8 cellular contexts compared by ENCODE assay signal in the genomic region with DNA sequence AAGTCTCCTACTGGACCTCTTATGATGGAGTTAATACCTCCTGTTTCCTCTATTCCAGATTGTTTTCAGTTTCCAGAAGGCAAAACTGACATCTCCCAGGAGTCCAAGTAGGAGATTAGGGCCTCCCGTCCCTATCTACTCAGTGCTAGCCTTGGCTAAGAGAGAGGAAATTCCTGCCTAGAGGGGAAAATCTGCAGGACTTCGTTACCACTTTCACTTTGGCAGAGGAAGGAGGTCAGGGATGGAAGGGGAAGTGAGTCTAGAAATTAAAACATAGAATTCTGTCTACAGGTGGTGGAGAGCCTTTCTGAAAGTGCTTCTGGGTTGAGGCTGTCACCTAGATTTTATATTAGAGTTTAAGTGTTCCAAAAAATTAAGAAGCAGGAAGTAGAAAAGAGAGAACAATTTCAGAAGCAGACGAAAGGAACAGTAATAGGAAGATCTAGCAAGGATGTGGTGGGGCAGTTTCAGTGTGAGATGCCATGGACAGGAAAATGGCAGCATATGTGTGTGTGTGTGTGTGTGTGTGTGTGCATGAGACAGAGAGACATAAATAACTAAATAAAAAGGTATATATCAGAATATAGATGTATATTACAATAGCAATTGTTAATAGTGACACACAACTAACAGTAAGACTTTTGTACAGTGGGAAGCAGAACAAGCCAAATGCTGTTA. TPM values are rescaled to one million over a fixed set of nuclear protein-coding genes. Genes with fewer than 3 reads are reported as not detected.
A peak's percentile ranks its signal among the peaks of the same experiment; 100 is the strongest.
DNase-seq lines count a peak whose midpoint lies in the region; ATAC-seq and TF ChIP-seq lines count a peak whose summit lies in the region.
"Had no signal": no experiment of that assay in that cellular context is flagged by ENCODE, and none has a peak within 500 bp of the region (broad histone marks: within the 10 kb centered on the region; RNA-seq: fewer than 3 reads in every experiment).

No MANE protein-coding gene starts in this region.

- DNase-seq in heart left ventricle (no peak), left ventricle myocardium superior (no peak), cardiac fibroblast (ENCODE audit: low read depth in 2 of 2) (peak; percentile 12 to 67), ureter (ENCODE audit: low spot score) (no peak)
- peak; percentile 9 to 37 for DNase-seq in stimulated activated naive CD8-positive, alpha-beta T cell treated with anti-CD3 and anti-CD28 coated beads, Interleukin-15, amount 100 ng/mL, for 72 hours
- DNase-seq: pancreas, thyroid gland had no signal

- TF ChIP-seq CTCF in heart left ventricle (IDR thresholded peaks at IDR 0.05) (no peak), cardiac fibroblast (IDR thresholded peaks at IDR 0.05; ENCODE audit: low read depth, low read length) (no peak)

- WGBS in heart left ventricle, 4 donors = 10 to 14% (median 11%) methylated on average over 3 of the region's 3 CpGs

- no peaks in the 10 kb centered on the region for H3K27me3 Mint-ChIP-seq in stimulated activated naive CD8-positive, alpha-beta T cell treated with anti-CD3 and anti-CD28 coated beads, Interleukin-15, amount 100 ng/mL, for 72 hours

- peak overlapping the region in 9 of 12 donors; percentile 9 to 35 (median 31) for H3K4me3 ChIP-seq in heart left ventricle
- H3K4me3 ChIP-seq in cardiac fibroblast (replicated peaks in 1 of 2; ENCODE audit: low read depth in 2 of 2, low read length in 2 of 2) = peak overlapping the region in 1 of 2 donors; percentile 9
- H3K4me3 ChIP-seq: pancreas, thyroid gland had no signal

- peaks cover 0 to 35% (median 17%) of the 10 kb centered on the region in 12 donors for H3K4me1 ChIP-seq in heart left ventricle

- peaks cover 0 to 1% (median 0%) of the 10 kb centered on the region in 9 donors for H3K27me3 ChIP-seq in heart left ventricle
- H3K27me3 ChIP-seq: pancreas, thyroid gland had no signal

- no peak for ATAC-seq in heart left ventricle
- no peak for ATAC-seq in left ventricle myocardium superior
- ATAC-seq in stimulated activated naive CD8-positive, alpha-beta T cell treated with anti-CD3 and anti-CD28 coated beads, Interleukin-15, amount 100 ng/mL, for 72 hours = no peak
- ATAC-seq in HG02840 (IDR thresholded peaks at IDR 0.05; ENCODE audit: low FRiP score, unreplicated experiment) = no peak
- ATAC-seq: pancreas had no signal

- peaks cover 7 to 9% of the 10 kb centered on the region in 2 donors for H3K9me3 Mint-ChIP-seq in stimulated activated naive CD8-positive, alpha-beta T cell treated with anti-CD3 and anti-CD28 coated beads, Interleukin-15, amount 100 ng/mL, for 72 hours

- no peaks in the 10 kb centered on the region for H3K9me3 ChIP-seq in heart left ventricle
- H3K9me3 ChIP-seq: pancreas, thyroid gland had no signal

- no peaks in the 10 kb centered on the region for H3K36me3 ChIP-seq in heart left ventricle
- H3K36me3 ChIP-seq: thyroid gland had no signal

- peak overlapping the region; percentile 85 to 93 for H3K27ac Mint-ChIP-seq in stimulated activated naive CD8-positive, alpha-beta T cell treated with anti-CD3 and anti-CD28 coated beads, Interleukin-15, amount 100 ng/mL, for 72 hours

- no peak for TF ChIP-seq POLR2A in heart left ventricle (IDR thresholded peaks at IDR 0.05)

- peak overlapping the region; percentile 70 to 76 for H3K4me3 Mint-ChIP-seq in stimulated activated naive CD8-positive, alpha-beta T cell treated with anti-CD3 and anti-CD28 coated beads, Interleukin-15, amount 100 ng/mL, for 72 hours

- H3K4me1 Mint-ChIP-seq in stimulated activated naive CD8-positive, alpha-beta T cell treated with anti-CD3 and anti-CD28 coated beads, Interleukin-15, amount 100 ng/mL, for 72 hours = peaks cover 36% of the 10 kb centered on the region

- intact Hi-C loops in heart left ventricle (cut with DNase I) (no loop called here), left ventricle myocardium superior (cut with micrococcal nuclease) (no loop called here)

- peak overlapping the region in 10 of 12 donors; percentile 43 to 74 (median 64) for H3K27ac ChIP-seq in heart left ventricle
- H3K27ac ChIP-seq: pancreas, thyroid gland had no signal

RNA-seq across cellular contexts. Expression of gene TRIM68, which starts 2.4 kb away (rescaled TPM):
- total RNA-seq in heart left ventricle (10 to 100 TPM in 5 of 9 donors, 1 to 10 TPM in 4; 7.5 to 14.1 (median 10.2) TPM), left ventricle myocardium superior (10.6 TPM), ureter (28.9 TPM)
- polyA plus RNA-seq in heart left ventricle = 1 to 10 TPM; 3.8 to 8.3 TPM

RNA-seq across cellular contexts. Expression of gene OR52I1, which starts 16.6 kb away (rescaled TPM):
- total RNA-seq in heart left ventricle (not detected), left ventricle myocardium superior (not detected), ureter (not detected)
- not detected for polyA plus RNA-seq in heart left ventricle
- total RNA-seq: pancreas, thyroid gland had no signal
- polyA plus RNA-seq: pancreas had no signal

RNA-seq across cellular contexts. Expression of gene OR51D1, which starts 26.9 kb away (rescaled TPM):
- total RNA-seq in heart left ventricle (not detected), left ventricle myocardium superior (not detected), ureter (not detected)
- polyA plus RNA-seq in heart left ventricle = not detected
- total RNA-seq: pancreas, thyroid gland had no signal
- polyA plus RNA-seq: pancreas had no signal

RNA-seq across cellular contexts. Expression of gene OR52I2, which starts 28.9 kb away (rescaled TPM):
- total RNA-seq in heart left ventricle = not detected
- not detected for polyA plus RNA-seq in heart left ventricle
- not detected for total RNA-seq in left ventricle myocardium superior
- not detected for total RNA-seq in ureter
- total RNA-seq: pancreas, thyroid gland had no signal
- polyA plus RNA-seq: pancreas had no signal

RNA-seq across cellular contexts. Expression of gene OR51E1, which starts 33.4 kb away (rescaled TPM):
- total RNA-seq in heart left ventricle = 1 to 10 TPM in 8 of 9 donors, under 1 TPM in 1; 0.69 to 4.3 (median 2.2) TPM
- 1 to 10 TPM; 1.8 to 2.1 TPM for polyA plus RNA-seq in heart left ventricle
- total RNA-seq in left ventricle myocardium superior = 1.8 TPM
- total RNA-seq in ureter = 0.86 TPM

Comparison
In these comparisons a context has a peak if more than half of its experiments do, and no peak if none do; other contexts are left out.
1. DNase-seq: peak in cardiac fibroblast (2 of 2) and stimulated activated naive CD8-positive, alpha-beta T cell treated with anti-CD3 and anti-CD28 coated beads, Interleukin-15, amount 100 ng/mL, for 72 hours (2 of 2); none in heart left ventricle (0 of 5), left ventricle myocardium superior (single experiment) and ureter (single experiment).